In genomic region chr10:27157150-27157549, GRCh38 we compare ENCODE assay signal across 1 cellular context.
TF ChIP-seq lines count a peak whose summit lies in the region.

No MANE protein-coding gene starts in this region.

TF ChIP-seq in GM12878, 131 proteins besides CTCF, POLR2A, EP300 and RAD21:
- TF ChIP-seq CHD2 (IDR thresholded peaks at IDR 0.05; ENCODE audit: borderline replicate concordance, low read depth, low read length) (no peak), EZH2 (IDR thresholded peaks at IDR 0.05; ENCODE audit: borderline replicate concordance, control insufficient read depth, low read depth, low read length) (no peak), MLLT1 (IDR thresholded peaks at IDR 0.05) (no peak), SUPT20H (IDR thresholded peaks at IDR 0.05; ENCODE audit: borderline replicate concordance, control insufficient read depth, low read depth, low read length) (no peak), NBN (IDR thresholded peaks at IDR 0.05) (no peak), USF1 (IDR thresholded peaks at IDR 0.05; ENCODE audit: borderline replicate concordance, extremely low read length, insufficient read depth, low read depth, low read length) (no peak)
